Comparison of ENCODE assay signal across 1 cellular context in genomic region chr4:987689-988513, GRCh38.
TF ChIP-seq lines count a peak whose summit lies in the region.

No MANE protein-coding gene starts in this region.

TF ChIP-seq in HEK293T, 16 proteins besides CTCF, POLR2A, EP300 and RAD21 (continued from another document):
- TF ChIP-seq PKNOX1 (IDR thresholded peaks at IDR 0.05) (no peak), CTBP1 (IDR thresholded peaks at IDR 0.05; ENCODE audit: borderline replicate concordance) (no peak), TARDBP (IDR thresholded peaks at IDR 0.05) (no peak), ZNF384 (IDR thresholded peaks at IDR 0.05) (no peak), SP1 (IDR thresholded peaks at IDR 0.05) (no peak), NFRKB (IDR thresholded peaks at IDR 0.05) (no peak), SUZ12 (IDR thresholded peaks at IDR 0.05) (no peak)
